In the genomic region with DNA sequence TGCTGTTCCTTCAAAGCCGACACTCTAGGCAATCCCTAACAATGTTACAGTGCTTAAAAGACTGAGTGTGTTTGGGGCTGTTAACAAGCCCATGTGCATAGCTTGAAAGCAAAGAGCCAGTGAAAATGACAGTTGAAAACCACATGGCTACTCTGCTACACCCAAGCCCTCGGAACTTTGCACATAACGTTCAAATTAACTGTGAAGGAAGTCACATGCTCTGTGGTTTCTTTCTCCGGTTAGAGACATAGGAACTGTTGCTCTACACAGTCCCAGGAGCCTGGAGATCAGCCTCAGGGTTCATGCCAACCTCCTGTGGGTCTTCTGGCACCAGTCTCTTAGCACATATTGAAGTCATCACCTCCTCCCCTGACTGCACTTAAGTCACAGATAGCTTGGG, we compare ENCODE assay signal across 9 cellular contexts. TPM values are rescaled to one million over a fixed set of nuclear protein-coding genes. Genes with fewer than 3 reads are reported as not detected.
DNase-seq lines count a peak whose midpoint lies in the region; ATAC-seq and TF ChIP-seq lines count a peak whose summit lies in the region.
"Had no signal": no experiment of that assay in that cellular context is flagged by ENCODE, and none has a peak within 500 bp of the region (broad histone marks: within the 10 kb centered on the region; RNA-seq: fewer than 3 reads in every experiment).

No MANE protein-coding gene starts in this region.

- ATAC-seq in GM21423 (IDR thresholded peaks at IDR 0.05; ENCODE audit: unreplicated experiment) (peak; percentile 85), HG03575 (IDR thresholded peaks at IDR 0.05; ENCODE audit: extremely low read depth, insufficient number of reproducible peaks, low FRiP score, unreplicated experiment) (peak; percentile 63), activated B cell treated with CpG ODN at 0.5 μM for 24 hours (ENCODE audit: low read depth) (peak; percentile 76), naive B cell (ENCODE audit: low read depth in 2 of 2) (peak; percentile 77 to 89)

- POLR2A ChIA-PET in activated B cell treated with CpG ODN at 0.5 μM for 24 hours (lab: Charles Lee), result interaction anchor here (0.8 to 1.8 kb wide), 4 partner anchors 63 to 253 kb away, joined by 3 to 4 read pairs (median 3); no protein-coding TSS in a partner anchor

- intact Hi-C loops in activated B cell treated with CpG ODN at 0.5 μM for 24 hours (cut with micrococcal nuclease), result no loop called here

- in situ Hi-C loops in ACHN (cut with HindIII; ENCODE audit: low pct_ligation_motif_present, low pct_unique_long_range_greater_than_20kb, low sequenced_read_pairs), result no loop called here

- no peaks in the 10 kb centered on the region for H3K27me3 Mint-ChIP-seq in activated B cell treated with CpG ODN at 0.5 μM for 24 hours
- no peaks in the 10 kb centered on the region for H3K27me3 Mint-ChIP-seq in naive B cell

- DNase-seq in GM12865 (ENCODE audit: low read depth) (peak; percentile 72), activated B cell treated with CpG ODN at 0.5 μM for 24 hours (no peak), naive B cell (peak; percentile 44), ACHN (no peak), kidney tubule cell (ENCODE audit: low spot score) (no peak), NCI-H1092 treated with DMSO at 0.1 percent for 48 hours (lab: John Stamatoyannopoulos, UW) (no peak)

- CTCF ChIA-PET in activated B cell treated with CpG ODN at 0.5 μM for 24 hours (lab: Charles Lee), result interaction anchor here (1.1 to 1.2 kb wide), 2 partner anchors 9 to 22 kb away, joined by 3 to 5 read pairs; no protein-coding TSS in a partner anchor

- H3K4me3 Mint-ChIP-seq in activated B cell treated with CpG ODN at 0.5 μM for 24 hours (peak overlapping the region; percentile 28), naive B cell (peak overlapping the region in 7 of 8 donors; percentile 59 to 83 (median 75))
- H3K4me3 Mint-ChIP-seq: neural crest cell had no signal

- no peak overlapping the region for H3K4me3 ChIP-seq in GM12865 (ENCODE audit: low read depth, low read length)

- H3K27ac Mint-ChIP-seq in activated B cell treated with CpG ODN at 0.5 μM for 24 hours (peak overlapping the region; percentile 68), naive B cell (peak overlapping the region in 3 of 6 donors; percentile 27 to 91 (median 66))

- TF ChIP-seq CTCF in GM12865 (IDR thresholded peaks at IDR 0.05; ENCODE audit: insufficient read depth, low read depth, low read length, missing control alignments) (no peak), activated B cell treated with CpG ODN at 0.5 μM for 24 hours (IDR thresholded peaks at IDR 0.05) (no peak)

- H3K9me3 Mint-ChIP-seq in activated B cell treated with CpG ODN at 0.5 μM for 24 hours, result no peaks in the 10 kb centered on the region
- H3K9me3 Mint-ChIP-seq in naive B cell, result peaks cover 0 to 2% (median 0%) of the 10 kb centered on the region in 7 donors
- H3K9me3 Mint-ChIP-seq: neural crest cell had no signal

- H3K36me3 Mint-ChIP-seq in activated B cell treated with CpG ODN at 0.5 μM for 24 hours (ENCODE audit: low read depth) (peaks cover 88% of the 10 kb centered on the region), naive B cell (peaks cover 10 to 19% of the 10 kb centered on the region in 2 donors)

- H3K4me1 Mint-ChIP-seq in activated B cell treated with CpG ODN at 0.5 μM for 24 hours (peaks cover 99% of the 10 kb centered on the region), naive B cell (peaks cover 77 to 100% (median 85%) of the 10 kb centered on the region in 3 donors)

RNA-seq across cellular contexts. Expression of a gene that starts 51.1 kb away (rescaled TPM):
- total RNA-seq in activated B cell treated with CpG ODN at 0.5 μM for 24 hours, result not detected in 2 replicates
- not detected for polyA plus RNA-seq in naive B cell (ENCODE audit: low read depth in 6 of 6)
- total RNA-seq: neural crest cell had no signal

Comparison
In these comparisons a context has a peak if more than half of its experiments do, and no peak if none do; other contexts are left out.
1. DNase-seq: peak in GM12865 (single experiment) and naive B cell (single experiment); none in activated B cell treated with CpG ODN at 0.5 μM for 24 hours (single experiment), ACHN (single experiment), kidney tubule cell (single experiment) and NCI-H1092 treated with DMSO at 0.1 percent for 48 hours (single experiment).
2. Peak in every context shown above with its lines, with median percentiles within 50 percentile points of each other: ATAC-seq.